19 cellular contexts compared by ENCODE assay signal in the genomic region with DNA sequence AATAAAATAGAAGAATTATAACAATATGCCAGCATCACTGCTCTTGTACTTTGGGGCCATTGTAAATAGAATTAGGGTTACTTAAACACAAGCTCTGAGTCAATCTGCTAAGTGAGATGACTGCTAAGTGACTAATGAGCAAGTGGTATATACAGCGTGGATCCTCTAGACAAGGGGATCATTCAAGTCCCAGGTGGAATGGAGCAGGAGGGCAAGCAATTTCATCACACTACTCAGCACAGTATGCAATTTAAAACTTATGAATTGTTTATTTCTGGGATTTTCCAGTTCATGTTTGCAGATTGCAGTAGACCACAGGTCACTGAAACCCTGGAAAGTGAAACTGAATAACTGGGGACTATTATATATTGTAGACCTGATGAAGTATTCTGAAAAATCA.
DNase-seq lines count a peak whose midpoint lies in the region; ATAC-seq and TF ChIP-seq lines count a peak whose summit lies in the region.
"Had no signal": no experiment of that assay in that cellular context is flagged by ENCODE, and none has a peak within 500 bp of the region (broad histone marks: within the 10 kb centered on the region; RNA-seq: fewer than 3 reads in every experiment).

No MANE protein-coding gene starts in this region.

- DNase-seq in MCF 10A (ENCODE audit: unreplicated experiment) (peak; percentile 45), breast epithelium (ENCODE audit: low spot score in 2 of 2) (no peak), amniotic epithelial cell (ENCODE audit: low read depth) (peak; percentile 79), fibroblast of the conjunctiva (ENCODE audit: low read depth) (peak; percentile 5), neural progenitor cell (ENCODE audit: low spot score) (no peak), coronary artery (ENCODE audit: low spot score) (no peak)
- DNase-seq in activated T-cell treated with anti-CD3 and anti-CD28 coated beads, Interleukin-2, amount 50 U/mL, for 1 hour: no peak
- DNase-seq: ACHN; CD4-positive, alpha-beta memory T cell; H9; KG1; NCI-H2171; retina; stimulated activated naive CD4-positive, alpha-beta T cell; tibial artery had no signal

- no peaks in the 10 kb centered on the region for H3K4me1 Mint-ChIP-seq in MCF 10A (ENCODE audit: insufficient read depth, unreplicated experiment)
- H3K4me1 Mint-ChIP-seq in neural progenitor cell: no peaks in the 10 kb centered on the region
- H3K4me1 Mint-ChIP-seq: activated T-helper 17 cell treated with anti-CD3 and anti-CD28 coated beads, Interleukin-2, amount 50 U/mL, for 72 hours; CD4-positive, alpha-beta memory T cell; H9 had no signal

- ATAC-seq in GM21360 (IDR thresholded peaks at IDR 0.05; ENCODE audit: unreplicated experiment): no peak
- ATAC-seq: activated T-helper 17 cell treated with anti-CD3 and anti-CD28 coated beads, Interleukin-2, amount 50 U/mL, for 72 hours; Panc1 had no signal

- no peaks in the 10 kb centered on the region for H4K20me1 ChIP-seq in neural progenitor cell (ENCODE audit: low read depth)

- no peak overlapping the region for H3K9ac ChIP-seq in neural progenitor cell

- H3K4me1 ChIP-seq in breast epithelium (no peaks in the 10 kb centered on the region), neural progenitor cell (no peaks in the 10 kb centered on the region)
- H3K4me1 ChIP-seq: tibial artery had no signal

- no TSS peak for BruUV-seq in MCF 10A (replicated peaks; lab: Mats Ljungman, UMichigan)

- H3K9me3 ChIP-seq in breast epithelium (peaks cover 0 to 4% of the 10 kb centered on the region in 2 donors), neural progenitor cell (ENCODE audit: low read depth) (no peaks in the 10 kb centered on the region)

- H3K4me3 Mint-ChIP-seq in MCF 10A (ENCODE audit: unreplicated experiment): no peak overlapping the region
- no peak overlapping the region for H3K4me3 Mint-ChIP-seq in neural progenitor cell
- H3K4me3 Mint-ChIP-seq: activated T-helper 17 cell treated with anti-CD3 and anti-CD28 coated beads, Interleukin-2, amount 50 U/mL, for 72 hours; CD4-positive, alpha-beta memory T cell; H9 had no signal

- no peak overlapping the region for H3K4me2 ChIP-seq in neural progenitor cell

- H3K4me3 ChIP-seq in breast epithelium (no peak overlapping the region), neural progenitor cell (no peak overlapping the region), coronary artery (no peak overlapping the region)
- H3K4me3 ChIP-seq: tibial artery had no signal

- H3K36me3 ChIP-seq in breast epithelium (no peaks in the 10 kb centered on the region), neural progenitor cell (no peaks in the 10 kb centered on the region)
- H3K36me3 ChIP-seq: tibial artery had no signal

- H2AFZ ChIP-seq in neural progenitor cell (replicated peaks): no peak overlapping the region

- H3K36me3 Mint-ChIP-seq in MCF 10A (ENCODE audit: insufficient read depth, unreplicated experiment) (no peaks in the 10 kb centered on the region), neural progenitor cell (no peaks in the 10 kb centered on the region)
- H3K36me3 Mint-ChIP-seq: CD4-positive, alpha-beta memory T cell had no signal

- intact Hi-C loops in MCF 10A (cut with micrococcal nuclease): no loop called here
- intact Hi-C loops in breast epithelium (cut with DNase I; ENCODE audit: low total_unique reads): no loop called here

- H3K9me3 Mint-ChIP-seq in MCF 10A (ENCODE audit: unreplicated experiment) (peaks cover 28% of the 10 kb centered on the region), neural progenitor cell (no peaks in the 10 kb centered on the region)
- H3K9me3 Mint-ChIP-seq: H9 had no signal

- H3K27me3 ChIP-seq in breast epithelium: no peaks in the 10 kb centered on the region
- H3K27me3 ChIP-seq in neural progenitor cell: no peaks in the 10 kb centered on the region
- H3K27me3 ChIP-seq: tibial artery had no signal

- H3K27ac ChIP-seq in breast epithelium (no peak overlapping the region), neural progenitor cell (no peak overlapping the region), coronary artery (no peak overlapping the region)
- H3K27ac ChIP-seq: HL-60, tibial artery had no signal

- no peak for TF ChIP-seq POLR2A in breast epithelium (IDR thresholded peaks at IDR 0.05)

- CTCF ChIA-PET in MCF 10A (lab: Yijun Ruan, JAX): interaction anchor here (0.6 kb wide), 1 partner anchor 21 kb away, joined by 3 read pairs; no protein-coding TSS in a partner anchor

- POLR2A ChIA-PET in MCF 10A (lab: Yijun Ruan, JAX): interaction anchor here (0.7 kb wide), 1 partner anchor 23 kb away, joined by 6 read pairs; no protein-coding TSS in a partner anchor

- H3K27me3 Mint-ChIP-seq in MCF 10A (ENCODE audit: insufficient read depth, unreplicated experiment) (no peaks in the 10 kb centered on the region), neural progenitor cell (ENCODE audit: insufficient read depth, low read depth) (no peaks in the 10 kb centered on the region)
- H3K27me3 Mint-ChIP-seq: activated T-helper 17 cell treated with anti-CD3 and anti-CD28 coated beads, Interleukin-2, amount 50 U/mL, for 72 hours; CD4-positive, alpha-beta memory T cell had no signal

- no peaks in the 10 kb centered on the region for H3F3A ChIP-seq in neural progenitor cell (ENCODE audit: low read depth)

- H3K27ac Mint-ChIP-seq in MCF 10A (ENCODE audit: low read depth, unreplicated experiment) (no peak overlapping the region), neural progenitor cell (no peak overlapping the region)
- H3K27ac Mint-ChIP-seq: activated T-helper 17 cell treated with anti-CD3 and anti-CD28 coated beads, Interleukin-2, amount 50 U/mL, for 72 hours; CD4-positive, alpha-beta memory T cell; H9 had no signal

- TF ChIP-seq CTCF in MCF 10A (IDR thresholded peaks at IDR 0.05; ENCODE audit: unreplicated experiment) (no peak), breast epithelium (IDR thresholded peaks at IDR 0.05) (no peak), neural progenitor cell (IDR thresholded peaks at IDR 0.05) (no peak), coronary artery (IDR thresholded peaks at IDR 0.05) (no peak)

- no peaks in the 10 kb centered on the region for H3K79me2 ChIP-seq in neural progenitor cell (ENCODE audit: low read depth)

Comparison
In these comparisons a context has a peak if more than half of its experiments do, and no peak if none do; other contexts are left out.
1. DNase-seq: peak in MCF 10A (single experiment), amniotic epithelial cell (single experiment) and fibroblast of the conjunctiva (single experiment); none in breast epithelium (0 of 2), neural progenitor cell (single experiment), activated T-cell treated with anti-CD3 and anti-CD28 coated beads, Interleukin-2, amount 50 U/mL, for 1 hour (single experiment) and coronary artery (single experiment).